17 cellular contexts compared by ENCODE assay signal in the genomic region with DNA sequence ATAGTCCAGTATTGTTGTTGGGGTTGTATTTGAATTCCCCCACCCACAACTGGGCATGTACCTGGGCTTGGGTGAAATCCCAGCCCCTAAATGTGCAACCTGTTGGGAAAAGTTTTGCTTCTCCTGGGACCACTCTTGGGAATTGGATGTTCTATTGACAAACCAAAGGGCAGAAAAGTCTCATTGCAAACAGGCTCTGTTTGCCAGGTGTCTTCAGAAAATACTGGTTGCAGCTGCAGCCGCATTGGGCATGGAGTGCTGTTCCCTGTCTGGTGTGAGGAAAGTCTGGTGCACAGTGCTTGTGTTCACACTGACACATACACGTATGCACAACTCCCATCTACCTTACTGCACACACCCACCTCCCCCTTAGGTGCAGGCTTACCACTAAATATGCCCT. TPM values are rescaled to one million over a fixed set of nuclear protein-coding genes. Genes with fewer than 3 reads are reported as not detected.
DNase-seq lines count a peak whose midpoint lies in the region; ATAC-seq, FAIRE-seq and TF ChIP-seq lines count a peak whose summit lies in the region.
"Had no signal": no experiment of that assay in that cellular context is flagged by ENCODE, and none has a peak within 500 bp of the region (broad histone marks: within the 10 kb centered on the region; RNA-seq: fewer than 3 reads in every experiment).

No MANE protein-coding gene starts in this region.

- H3K27me3 ChIP-seq in GM23338 (ENCODE audit: insufficient read depth) (no peaks in the 10 kb centered on the region), bronchial epithelial cell (ENCODE audit: control insufficient read depth, insufficient read depth, low read length) (no peaks in the 10 kb centered on the region), mesenchymal stem cell (ENCODE audit: control insufficient read depth in 1 of 2, insufficient read depth in 1 of 2, low read length in 2 of 2) (no peaks in the 10 kb centered on the region), smooth muscle cell (ENCODE audit: low read depth) (no peaks in the 10 kb centered on the region), heart right ventricle (no peaks in the 10 kb centered on the region)
- H3K27me3 ChIP-seq: Peyer's patch had no signal

- DNase-seq in GM23338 (ENCODE audit: low spot score) (no peak), bronchial epithelial cell (ENCODE audit: low read depth) (no peak), mesenchymal stem cell (no peak), smooth muscle cell (lab: John Stamatoyannopoulos, UW; ENCODE audit: unreplicated experiment) (no peak), heart right ventricle (no peak)
- DNase-seq: NCI-H1105 treated with DMSO at 0.1 percent for 48 hours, NCI-H1694 treated with DMSO at 0.1 percent for 48 hours, NCI-H226, NCI-H524 treated with DMSO at 0.1 percent for 48 hours, Peyer's patch, SIG-M5 had no signal

- peaks cover 29% of the 10 kb centered on the region for H3K4me1 ChIP-seq in GM23338 (ENCODE audit: insufficient read depth)
- H3K4me1 ChIP-seq in mesenchymal stem cell (ENCODE audit: control insufficient read depth, insufficient read depth, low read depth, low read length) = peaks cover 20% of the 10 kb centered on the region
- H3K4me1 ChIP-seq in smooth muscle cell (ENCODE audit: low read depth) = peaks cover 28% of the 10 kb centered on the region
- peaks cover 0 to 4% (median 0%) of the 10 kb centered on the region in 9 donors for H3K4me1 ChIP-seq in heart right ventricle
- H3K4me1 ChIP-seq: Peyer's patch had no signal

- H3K27ac ChIP-seq in GM23338 (ENCODE audit: low read depth) = no peak overlapping the region
- no peak overlapping the region for H3K27ac ChIP-seq in mesenchymal stem cell (ENCODE audit: low read length, poor library complexity, severe bottlenecking)
- peak overlapping the region; percentile 94 for H3K27ac ChIP-seq in smooth muscle cell (ENCODE audit: low read depth)
- H3K27ac ChIP-seq in heart right ventricle = no peak overlapping the region
- H3K27ac ChIP-seq: BLaER1 treated with 17β-estradiol and CSF1 and Interleukin-3, amounts not matched to agents 10 nM and 100 nM; Peyer's patch had no signal

- 100% methylated on average over 2 of the region's 2 CpGs for WGBS in mesenchymal stem cell
- WGBS in smooth muscle cell (ENCODE audit: low lambda C conversion rate) = 92% methylated on average over 2 of the region's 2 CpGs
- WGBS in heart right ventricle, 2 donors = 86 to 87% methylated on average over 2 of the region's 2 CpGs

- H3K14ac ChIP-seq in mesenchymal stem cell (ENCODE audit: low read length in 2 of 2) = no peak overlapping the region

- H3K79me1 ChIP-seq in mesenchymal stem cell (replicated peaks; ENCODE audit: low read length, poor library complexity, severe bottlenecking) = peaks cover 20% of the 10 kb centered on the region

- H3K36me3 ChIP-seq in GM23338 (ENCODE audit: insufficient read depth) (no peaks in the 10 kb centered on the region), bronchial epithelial cell (ENCODE audit: control insufficient read depth, insufficient read depth, low read length) (no peaks in the 10 kb centered on the region), mesenchymal stem cell (ENCODE audit: control insufficient read depth in 1 of 2, insufficient read depth in 2 of 2, low read depth in 1 of 2, low read length in 2 of 2) (no peaks in the 10 kb centered on the region), smooth muscle cell (ENCODE audit: low read depth) (no peaks in the 10 kb centered on the region), heart right ventricle (no peaks in the 10 kb centered on the region)
- H3K36me3 ChIP-seq: BLaER1 treated with 17β-estradiol and CSF1 and Interleukin-3, amounts not matched to agents 10 nM and 100 nM; Peyer's patch had no signal

- H3K27me3 Mint-ChIP-seq in GM23338 (ENCODE audit: insufficient read depth, low read depth, poor library complexity) = peaks cover 14% of the 10 kb centered on the region

- H4K20me1 ChIP-seq in GM23338 (replicated peaks; ENCODE audit: insufficient read depth) = no peaks in the 10 kb centered on the region
- peaks cover 15% of the 10 kb centered on the region for H4K20me1 ChIP-seq in smooth muscle cell (ENCODE audit: low read depth)

- H3K4me2 ChIP-seq in GM23338 (peak overlapping the region; percentile 38; the same call in 1 of the 2 replicates), mesenchymal stem cell (ENCODE audit: low read length, poor library complexity, severe bottlenecking) (no peak overlapping the region), smooth muscle cell (peak overlapping the region; percentile 77)

- H4K91ac ChIP-seq in mesenchymal stem cell (ENCODE audit: low read length) = peak overlapping the region; percentile 46

- H3K23ac ChIP-seq in mesenchymal stem cell (ENCODE audit: low read length in 2 of 2) = no peak overlapping the region

- peaks cover 37% of the 10 kb centered on the region for H3K4me1 Mint-ChIP-seq in GM23338

- H2AFZ ChIP-seq in GM23338 = no peak overlapping the region
- H2AFZ ChIP-seq in mesenchymal stem cell (ENCODE audit: low read depth, low read length) = no peak overlapping the region
- H2AFZ ChIP-seq in smooth muscle cell (ENCODE audit: low read depth) = no peak overlapping the region

- H3K4ac ChIP-seq in mesenchymal stem cell (ENCODE audit: low read depth in 1 of 2, low read length in 2 of 2) = no peak overlapping the region

- no peak overlapping the region for H4K8ac ChIP-seq in mesenchymal stem cell (ENCODE audit: low read length)

- no peaks in the 10 kb centered on the region for H3K79me2 ChIP-seq in GM23338 (replicated peaks; ENCODE audit: insufficient read depth)
- H3K79me2 ChIP-seq in smooth muscle cell (ENCODE audit: low read depth) = peaks cover 49% of the 10 kb centered on the region

- H3K9me3 ChIP-seq in mesenchymal stem cell (ENCODE audit: control insufficient read depth, low read length) (no peaks in the 10 kb centered on the region), smooth muscle cell (replicated peaks; ENCODE audit: low read depth) (no peaks in the 10 kb centered on the region), heart right ventricle (no peaks in the 10 kb centered on the region)
- H3K9me3 ChIP-seq: BLaER1 treated with 17β-estradiol and CSF1 and Interleukin-3, amounts not matched to agents 10 nM and 100 nM; Peyer's patch had no signal

- H2AK5ac ChIP-seq in mesenchymal stem cell (ENCODE audit: low read length, severe bottlenecking) = no peak overlapping the region

- H3K27ac Mint-ChIP-seq in GM23338 = peak overlapping the region; percentile 88
- H3K27ac Mint-ChIP-seq: IgD-negative memory B cell had no signal

- TF ChIP-seq CTCF in GM23338 (conservative IDR thresholded peaks at IDR 0.05; ENCODE audit: low read depth in 2 of 2) (no peak), bronchial epithelial cell (IDR thresholded peaks at IDR 0.05; ENCODE audit: insufficient read depth, low read length, severe bottlenecking) (no peak), smooth muscle cell (IDR thresholded peaks at IDR 0.05; ENCODE audit: borderline replicate concordance, insufficient read depth, poor library complexity, severe bottlenecking) (no peak), heart right ventricle (IDR thresholded peaks at IDR 0.05) (no peak)

- H3K4me3 ChIP-seq in GM23338 (no peak overlapping the region), bronchial epithelial cell (ENCODE audit: low read depth, low read length) (no peak overlapping the region), mesenchymal stem cell (ENCODE audit: insufficient read depth in 1 of 2, low read depth in 1 of 2, low read length in 2 of 2) (no peak overlapping the region), smooth muscle cell (no peak overlapping the region), heart right ventricle (no peak overlapping the region)
- H3K4me3 ChIP-seq: BLaER1 treated with 17β-estradiol and CSF1 and Interleukin-3, amounts not matched to agents 10 nM and 100 nM; Peyer's patch had no signal

- H2BK5ac ChIP-seq in mesenchymal stem cell (ENCODE audit: low read depth, low read length, poor library complexity, severe bottlenecking) = no peak overlapping the region

- no peaks in the 10 kb centered on the region for H3F3A ChIP-seq in GM23338 (replicated peaks; ENCODE audit: low read depth)
- H3F3A ChIP-seq in smooth muscle cell (ENCODE audit: low read depth) = no peaks in the 10 kb centered on the region

- H3K9ac ChIP-seq in mesenchymal stem cell (ENCODE audit: low read length) (no peak overlapping the region), smooth muscle cell (ENCODE audit: low read depth) (no peak overlapping the region)
- H3K9ac ChIP-seq: BLaER1 treated with 17β-estradiol and CSF1 and Interleukin-3, amounts not matched to agents 10 nM and 100 nM had no signal

- no peak overlapping the region for H2BK12ac ChIP-seq in mesenchymal stem cell (ENCODE audit: low read length in 2 of 2)

- H2BK120ac ChIP-seq in mesenchymal stem cell (ENCODE audit: low read depth, low read length) = no peak overlapping the region

- no peaks in the 10 kb centered on the region for H3K9me2 ChIP-seq in GM23338 (ENCODE audit: insufficient read depth)

- no peaks in the 10 kb centered on the region; the same call in 2 of the 3 replicates for H3K9me3 Mint-ChIP-seq in GM23338
- H3K9me3 Mint-ChIP-seq: IgD-negative memory B cell had no signal

- H3K18ac ChIP-seq in mesenchymal stem cell (ENCODE audit: low read depth in 1 of 2, low read length in 2 of 2) = no peak overlapping the region

- peak; percentile 91 for FAIRE-seq in bronchial epithelial cell (lab: Jason Lieb, UNC)
- FAIRE-seq: A204.1, GM12892 had no signal

- H3K4me3 Mint-ChIP-seq in GM23338 = 0 out of 3 replicates have a peak overlapping the region, but pooled peaks have one; percentile 9

- intact Hi-C loops in heart right ventricle (cut with DNase I) = loop anchor here in 2 of 10 donors (10.0 kb wide), 3 partner anchors 86 to 1456 kb away; no protein-coding TSS in a partner anchor

- H3K36me3 Mint-ChIP-seq in GM23338 (ENCODE audit: low read depth) = no peaks in the 10 kb centered on the region; the same call in 2 of the 3 replicates
- H3K36me3 Mint-ChIP-seq: IgD-negative memory B cell had no signal

- ATAC-seq in GM23338 = no peak
- ATAC-seq in heart right ventricle = no peak
- no peak for ATAC-seq in HG02763 (IDR thresholded peaks at IDR 0.05; ENCODE audit: unreplicated experiment)
- no peak for ATAC-seq in GM19467 (IDR thresholded peaks at IDR 0.05; ENCODE audit: unreplicated experiment)

- no peak overlapping the region for H2BK15ac ChIP-seq in mesenchymal stem cell (ENCODE audit: low read depth, poor library complexity, severe bottlenecking)

RNA-seq across cellular contexts. Expression of a gene that starts 12.1 kb away (rescaled TPM):
- 69.6 and 105 TPM in 2 replicates for total RNA-seq in GM23338 (2014; rRNA removed; shearing (Covaris generic))
- polyA plus RNA-seq in GM23338 (2016; fragmentation: Nextera tagmentation; extraction: Ambion mirVana) (7.9 and 8.0 TPM in 2 replicates), smooth muscle cell (39.8 and 41.1 TPM in 2 replicates), heart right ventricle (10 to 100 TPM; 13.5 to 15.7 TPM)
- total RNA-seq in bronchial epithelial cell (40.8 and 53.2 TPM in 2 replicates), smooth muscle cell (43.6 and 67.8 TPM in 2 replicates), heart right ventricle (10 to 100 TPM in 8 of 10 donors, 1 to 10 TPM in 2; 8.6 to 29.8 (median 14.5) TPM)
- 10.1 TPM for polyA plus RNA-seq in mesenchymal stem cell (2013, experiment 1 of 2)
- polyA plus RNA-seq in mesenchymal stem cell (2013, experiment 2 of 2) = 9.8 TPM
- polyA plus RNA-seq: IgD-negative memory B cell had no signal

RNA-seq across cellular contexts. Expression of a gene that starts 17.7 kb away (rescaled TPM):
- 14.3 and 25.7 TPM in 2 replicates for total RNA-seq in GM23338 (2014; rRNA removed; shearing (Covaris generic))
- 29.4 and 32.3 TPM in 2 replicates for polyA plus RNA-seq in GM23338 (2016; fragmentation: Nextera tagmentation; extraction: Ambion mirVana)
- total RNA-seq in bronchial epithelial cell = 28.2 TPM in 2 replicates
- polyA plus RNA-seq in mesenchymal stem cell (2013, experiment 1 of 2) = 17.2 TPM
- 18.3 TPM for polyA plus RNA-seq in mesenchymal stem cell (2013, experiment 2 of 2)
- total RNA-seq in smooth muscle cell = 11.6 and 17.7 TPM in 2 replicates
- polyA plus RNA-seq in smooth muscle cell = 39.8 and 43.8 TPM in 2 replicates
- 10 to 100 TPM; 27.8 to 45.6 (median 38.7) TPM for total RNA-seq in heart right ventricle
- 10 to 100 TPM; 31.1 to 39.9 TPM for polyA plus RNA-seq in heart right ventricle
